1 cellular context compared by ENCODE assay signal in genomic region chr6:109445382-109445781, GRCh38.
TF ChIP-seq lines count a peak whose summit lies in the region.

No MANE protein-coding gene starts in this region.

TF ChIP-seq in H1, 55 proteins besides CTCF, POLR2A, EP300 and RAD21:
- TF ChIP-seq SRF (IDR thresholded peaks at IDR 0.05; ENCODE audit: low read depth, low read length) (no peak), SIRT6 (IDR thresholded peaks at IDR 0.05; ENCODE audit: low read length) (no peak), JUND (IDR thresholded peaks at IDR 0.05; ENCODE audit: low read length) (no peak), EZH2 (IDR thresholded peaks at IDR 0.05; ENCODE audit: low read depth, low read length, severe bottlenecking) (no peak), ATF2 (IDR thresholded peaks at IDR 0.05; ENCODE audit: low read length) (no peak), SIX5 (IDR thresholded peaks at IDR 0.05; ENCODE audit: low read depth, low read length) (no peak), SP4 (IDR thresholded peaks at IDR 0.05; ENCODE audit: low read length) (no peak), NRF1 (IDR thresholded peaks at IDR 0.05; ENCODE audit: low read depth, low read length) (no peak), CHD7 (IDR thresholded peaks at IDR 0.05; ENCODE audit: insufficient replicate concordance, low read length) (no peak)
